Comparison of ENCODE assay signal across 1 cellular context in the genomic region with DNA sequence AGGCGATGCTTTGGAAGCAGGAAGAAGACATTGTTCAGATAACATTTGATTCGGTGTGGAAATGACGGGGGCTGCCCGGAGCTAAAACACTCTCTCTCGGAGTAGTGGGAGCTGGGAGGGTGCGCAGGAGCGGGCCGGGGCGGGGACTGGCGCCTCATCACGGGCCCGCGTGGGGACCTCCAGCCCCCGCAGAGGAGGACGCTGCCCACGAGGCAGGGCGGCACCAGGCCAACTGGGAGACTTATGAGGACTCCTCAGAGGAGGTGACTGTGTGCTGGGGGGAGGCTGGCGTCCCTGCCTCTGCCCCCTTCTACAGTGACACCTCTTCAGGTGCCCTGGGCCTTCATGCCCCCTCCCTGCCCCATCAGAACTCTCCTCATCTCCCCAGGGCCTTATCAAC.
TF ChIP-seq lines count a peak whose summit lies in the region.

No MANE protein-coding gene starts in this region.

TF ChIP-seq in SK-N-SH, 30 proteins besides CTCF, POLR2A, EP300 and RAD21:
- TF ChIP-seq, protein P1, sequence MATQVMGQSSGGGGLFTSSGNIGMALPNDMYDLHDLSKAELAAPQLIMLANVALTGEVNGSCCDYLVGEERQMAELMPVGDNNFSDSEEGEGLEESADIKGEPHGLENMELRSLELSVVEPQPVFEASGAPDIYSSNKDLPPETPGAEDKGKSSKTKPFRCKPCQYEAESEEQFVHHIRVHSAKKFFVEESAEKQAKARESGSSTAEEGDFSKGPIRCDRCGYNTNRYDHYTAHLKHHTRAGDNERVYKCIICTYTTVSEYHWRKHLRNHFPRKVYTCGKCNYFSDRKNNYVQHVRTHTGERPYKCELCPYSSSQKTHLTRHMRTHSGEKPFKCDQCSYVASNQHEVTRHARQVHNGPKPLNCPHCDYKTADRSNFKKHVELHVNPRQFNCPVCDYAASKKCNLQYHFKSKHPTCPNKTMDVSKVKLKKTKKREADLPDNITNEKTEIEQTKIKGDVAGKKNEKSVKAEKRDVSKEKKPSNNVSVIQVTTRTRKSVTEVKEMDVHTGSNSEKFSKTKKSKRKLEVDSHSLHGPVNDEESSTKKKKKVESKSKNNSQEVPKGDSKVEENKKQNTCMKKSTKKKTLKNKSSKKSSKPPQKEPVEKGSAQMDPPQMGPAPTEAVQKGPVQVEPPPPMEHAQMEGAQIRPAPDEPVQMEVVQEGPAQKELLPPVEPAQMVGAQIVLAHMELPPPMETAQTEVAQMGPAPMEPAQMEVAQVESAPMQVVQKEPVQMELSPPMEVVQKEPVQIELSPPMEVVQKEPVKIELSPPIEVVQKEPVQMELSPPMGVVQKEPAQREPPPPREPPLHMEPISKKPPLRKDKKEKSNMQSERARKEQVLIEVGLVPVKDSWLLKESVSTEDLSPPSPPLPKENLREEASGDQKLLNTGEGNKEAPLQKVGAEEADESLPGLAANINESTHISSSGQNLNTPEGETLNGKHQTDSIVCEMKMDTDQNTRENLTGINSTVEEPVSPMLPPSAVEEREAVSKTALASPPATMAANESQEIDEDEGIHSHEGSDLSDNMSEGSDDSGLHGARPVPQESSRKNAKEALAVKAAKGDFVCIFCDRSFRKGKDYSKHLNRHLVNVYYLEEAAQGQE (IDR thresholded peaks at IDR 0.05; ENCODE audit: low read depth, low read length), result no peak
- TF ChIP-seq ELF1 (IDR thresholded peaks at IDR 0.05) (no peak), TAF1 (IDR thresholded peaks at IDR 0.05; ENCODE audit: borderline replicate concordance, low read depth, low read length) (no peak)
TF ChIP-seq in SK-N-SH: peak in this region for 0.
